8 cellular contexts compared by ENCODE assay signal in the genomic region with DNA sequence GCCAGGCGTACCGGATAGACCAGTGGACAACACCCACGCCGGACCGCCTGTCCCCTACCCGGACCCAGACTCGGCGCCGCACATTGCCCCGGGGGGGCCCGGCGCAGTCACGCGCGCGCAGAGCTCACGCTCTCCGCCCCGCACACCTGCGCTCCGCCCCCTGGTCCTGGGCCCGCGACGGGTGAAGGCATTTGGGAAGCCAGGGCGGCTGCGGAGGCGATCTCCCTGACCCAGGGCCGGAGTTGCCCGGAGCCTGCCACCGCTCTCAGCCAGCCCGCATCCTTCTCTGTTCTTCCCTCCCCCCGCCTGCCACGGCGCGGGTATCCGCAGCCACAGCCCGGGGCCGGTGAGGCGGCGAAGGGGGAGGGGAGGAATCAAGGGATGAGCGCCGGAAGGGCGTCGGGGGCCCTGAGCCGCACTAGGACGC. TPM values are rescaled to one million over a fixed set of nuclear protein-coding genes. Genes with fewer than 3 reads are reported as not detected.
DNase-seq lines count a peak whose midpoint lies in the region; ATAC-seq and TF ChIP-seq lines count a peak whose summit lies in the region.

No MANE protein-coding gene starts in this region.

- H3K36me3 ChIP-seq in ectodermal cell (ENCODE audit: control insufficient read depth, insufficient read depth, low read length): no peaks in the 10 kb centered on the region
- no peaks in the 10 kb centered on the region for H3K36me3 ChIP-seq in mucosa of stomach (ENCODE audit: control insufficient read depth, insufficient read depth, low read length)

- CTCF ChIA-PET in activated CD4-positive, alpha-beta T cell treated with anti-CD3 and anti-CD28 coated beads, Interleukin-2, amount 10 ng/mL, durations not matched to agents 7 days and 5 days (lab: Charles Lee): interaction anchor here (0.6 to 17.2 kb wide), 15 partner anchors 8 to 1366 kb away, joined by 3 to 318 read pairs (median 6); a partner anchor contains a TSS

- TF ChIP-seq CTCF in AG09309 (IDR thresholded peaks at IDR 0.05; ENCODE audit: control insufficient read depth, insufficient read depth, low read depth, low read length, missing control alignments) (no peak), HL-60 (IDR thresholded peaks at IDR 0.05; ENCODE audit: insufficient read depth, low read length) (no peak)

- H3K9ac ChIP-seq in mucosa of stomach (ENCODE audit: low read length): peak overlapping the region; percentile 87

- peaks cover 57% of the 10 kb centered on the region for H3K4me1 Mint-ChIP-seq in activated CD4-positive, alpha-beta T cell treated with anti-CD3 and anti-CD28 coated beads, Interleukin-2, amount 10 ng/mL, durations not matched to agents 7 days and 5 days

- H3K27me3 Mint-ChIP-seq in activated CD4-positive, alpha-beta T cell treated with anti-CD3 and anti-CD28 coated beads, Interleukin-2, amount 10 ng/mL, durations not matched to agents 7 days and 5 days: no peaks in the 10 kb centered on the region

- 1% methylated on average over 45 to 46 of the region's 46 CpGs for WGBS in ectodermal cell, 2 experiments

- no peaks in the 10 kb centered on the region for H3K9me3 Mint-ChIP-seq in activated CD4-positive, alpha-beta T cell treated with anti-CD3 and anti-CD28 coated beads, Interleukin-2, amount 10 ng/mL, durations not matched to agents 7 days and 5 days

- POLR2A ChIA-PET in activated CD4-positive, alpha-beta T cell treated with anti-CD3 and anti-CD28 coated beads, Interleukin-2, amount 10 ng/mL, durations not matched to agents 7 days and 5 days (lab: Charles Lee): interaction anchor here (0.6 to 1.0 kb wide), 2 partner anchors 14 to 1115 kb away, joined by 3 to 4 read pairs; a partner anchor contains a TSS

- H3K27ac Mint-ChIP-seq in activated CD4-positive, alpha-beta T cell treated with anti-CD3 and anti-CD28 coated beads, Interleukin-2, amount 10 ng/mL, durations not matched to agents 7 days and 5 days: peak overlapping the region; percentile 90

- H3K27me3 ChIP-seq in HL-60 (ENCODE audit: insufficient read depth, poor library complexity, severe bottlenecking) (no peaks in the 10 kb centered on the region), ectodermal cell (ENCODE audit: control insufficient read depth, insufficient read depth, low read length, poor library complexity, severe bottlenecking) (peaks cover 21% of the 10 kb centered on the region), mucosa of stomach (ENCODE audit: control insufficient read depth, insufficient read depth, low read length) (peaks cover 9% of the 10 kb centered on the region)

- H3K4me1 ChIP-seq in ectodermal cell (ENCODE audit: control insufficient read depth, insufficient read depth, low read length) (peaks cover 4% of the 10 kb centered on the region), mucosa of stomach (ENCODE audit: control insufficient read depth, insufficient read depth, low read length) (peaks cover 21% of the 10 kb centered on the region)

- H3K27ac ChIP-seq in HL-60 (replicated peaks): peak overlapping the region; percentile 40; the same call in 1 of the 2 replicates
- no peak overlapping the region for H3K27ac ChIP-seq in ectodermal cell (ENCODE audit: insufficient read depth, low read depth, low read length, poor library complexity, severe bottlenecking)
- H3K27ac ChIP-seq in substantia nigra (ENCODE audit: low read depth, low read length, poor library complexity, severe bottlenecking): peak overlapping the region; percentile 13

- H3K4me3 ChIP-seq in AG09309 (ENCODE audit: control insufficient read depth, low read depth, low read length) (peak overlapping the region; percentile 92), HL-60 (replicated peaks; ENCODE audit: insufficient read depth, low read length) (peak overlapping the region; percentile 92), ectodermal cell (ENCODE audit: insufficient read depth, low read depth, low read length) (peak overlapping the region; percentile 74), mucosa of stomach (ENCODE audit: low read length) (peak overlapping the region; percentile 79)

- ATAC-seq in GM19397 (IDR thresholded peaks at IDR 0.05; ENCODE audit: unreplicated experiment): peak; percentile 22

- H3K9me3 ChIP-seq in ectodermal cell (ENCODE audit: control insufficient read depth, low read length) (no peaks in the 10 kb centered on the region), mucosa of stomach (ENCODE audit: control insufficient read depth, low read length) (no peaks in the 10 kb centered on the region)

- peak overlapping the region; percentile 92 for H3K4me3 Mint-ChIP-seq in activated CD4-positive, alpha-beta T cell treated with anti-CD3 and anti-CD28 coated beads, Interleukin-2, amount 10 ng/mL, durations not matched to agents 7 days and 5 days

- H3K36me3 Mint-ChIP-seq in activated CD4-positive, alpha-beta T cell treated with anti-CD3 and anti-CD28 coated beads, Interleukin-2, amount 10 ng/mL, durations not matched to agents 7 days and 5 days (ENCODE audit: low read depth): peaks cover 25% of the 10 kb centered on the region

- DNase-seq in AG09309 (ENCODE audit: low read depth) (no peak), HL-60 (ENCODE audit: low read depth in 1 of 2, low spot score in 1 of 2) (peak in 1 of 2 experiments; percentile 16), substantia nigra (lab: John Stamatoyannopoulos, UW) (peak in 7 of 49 donors; percentile 38 to 63 (median 56)), amniotic stem cell (lab: John Stamatoyannopoulos, UW) (no peak)
- DNase-seq in activated CD4-positive, alpha-beta T cell treated with anti-CD3 and anti-CD28 coated beads, Interleukin-2, amount 10 ng/mL, durations not matched to agents 7 days and 5 days: peak; percentile 60

RNA-seq across cellular contexts. Expression of a gene that starts 0.5 kb away (rescaled TPM):
- total RNA-seq in activated CD4-positive, alpha-beta T cell treated with anti-CD3 and anti-CD28 coated beads, Interleukin-2, amount 10 ng/mL, durations not matched to agents 7 days and 5 days: 10 to 100 TPM; 25.1 to 26.9 TPM
- 2.6 TPM for polyA plus RNA-seq in ectodermal cell (2013, experiment 1 of 4)
- polyA plus RNA-seq in ectodermal cell (2013, experiment 2 of 4): 2.3 TPM
- polyA plus RNA-seq in ectodermal cell (2013, experiment 3 of 4): 3.0 TPM
- polyA plus RNA-seq in ectodermal cell (2013, experiment 4 of 4): 1.9 TPM

RNA-seq across cellular contexts. Expression of a gene that starts 0.6 kb away (rescaled TPM):
- 10 to 100 TPM; 70.2 to 73.9 TPM for total RNA-seq in activated CD4-positive, alpha-beta T cell treated with anti-CD3 and anti-CD28 coated beads, Interleukin-2, amount 10 ng/mL, durations not matched to agents 7 days and 5 days
- 105 TPM for polyA plus RNA-seq in ectodermal cell (2013, experiment 1 of 4)
- 98.1 TPM for polyA plus RNA-seq in ectodermal cell (2013, experiment 2 of 4)
- 84.3 TPM for polyA plus RNA-seq in ectodermal cell (2013, experiment 3 of 4)
- polyA plus RNA-seq in ectodermal cell (2013, experiment 4 of 4): 85.0 TPM

RNA-seq across cellular contexts. Expression of a gene that starts 13.9 kb away (rescaled TPM):
- 10 to 100 TPM; 58.0 to 59.3 TPM for total RNA-seq in activated CD4-positive, alpha-beta T cell treated with anti-CD3 and anti-CD28 coated beads, Interleukin-2, amount 10 ng/mL, durations not matched to agents 7 days and 5 days
- polyA plus RNA-seq in ectodermal cell (2013, experiment 1 of 4): 22.2 TPM
- polyA plus RNA-seq in ectodermal cell (2013, experiment 2 of 4): 17.7 TPM
- 15.2 TPM for polyA plus RNA-seq in ectodermal cell (2013, experiment 3 of 4)
- 17.8 TPM for polyA plus RNA-seq in ectodermal cell (2013, experiment 4 of 4)

RNA-seq across cellular contexts. Expression of a gene that starts 18.5 kb away (rescaled TPM):
- 100 to 1,000 TPM; 297 to 302 TPM for total RNA-seq in activated CD4-positive, alpha-beta T cell treated with anti-CD3 and anti-CD28 coated beads, Interleukin-2, amount 10 ng/mL, durations not matched to agents 7 days and 5 days
- 72.3 TPM for polyA plus RNA-seq in ectodermal cell (2013, experiment 1 of 4)
- 75.0 TPM for polyA plus RNA-seq in ectodermal cell (2013, experiment 2 of 4)
- 43.9 TPM for polyA plus RNA-seq in ectodermal cell (2013, experiment 3 of 4)
- 49.5 TPM for polyA plus RNA-seq in ectodermal cell (2013, experiment 4 of 4)

RNA-seq across cellular contexts. Expression of a gene that starts 44.8 kb away (rescaled TPM):
- 1 to 10 TPM; 4.2 to 4.6 TPM for total RNA-seq in activated CD4-positive, alpha-beta T cell treated with anti-CD3 and anti-CD28 coated beads, Interleukin-2, amount 10 ng/mL, durations not matched to agents 7 days and 5 days
- polyA plus RNA-seq in ectodermal cell (2013, experiment 1 of 4): 21.2 TPM
- 22.3 TPM for polyA plus RNA-seq in ectodermal cell (2013, experiment 2 of 4)
- polyA plus RNA-seq in ectodermal cell (2013, experiment 3 of 4): 16.1 TPM
- 18.3 TPM for polyA plus RNA-seq in ectodermal cell (2013, experiment 4 of 4)
